Comparison of ENCODE assay signal across 8 cellular contexts in the genomic region with DNA sequence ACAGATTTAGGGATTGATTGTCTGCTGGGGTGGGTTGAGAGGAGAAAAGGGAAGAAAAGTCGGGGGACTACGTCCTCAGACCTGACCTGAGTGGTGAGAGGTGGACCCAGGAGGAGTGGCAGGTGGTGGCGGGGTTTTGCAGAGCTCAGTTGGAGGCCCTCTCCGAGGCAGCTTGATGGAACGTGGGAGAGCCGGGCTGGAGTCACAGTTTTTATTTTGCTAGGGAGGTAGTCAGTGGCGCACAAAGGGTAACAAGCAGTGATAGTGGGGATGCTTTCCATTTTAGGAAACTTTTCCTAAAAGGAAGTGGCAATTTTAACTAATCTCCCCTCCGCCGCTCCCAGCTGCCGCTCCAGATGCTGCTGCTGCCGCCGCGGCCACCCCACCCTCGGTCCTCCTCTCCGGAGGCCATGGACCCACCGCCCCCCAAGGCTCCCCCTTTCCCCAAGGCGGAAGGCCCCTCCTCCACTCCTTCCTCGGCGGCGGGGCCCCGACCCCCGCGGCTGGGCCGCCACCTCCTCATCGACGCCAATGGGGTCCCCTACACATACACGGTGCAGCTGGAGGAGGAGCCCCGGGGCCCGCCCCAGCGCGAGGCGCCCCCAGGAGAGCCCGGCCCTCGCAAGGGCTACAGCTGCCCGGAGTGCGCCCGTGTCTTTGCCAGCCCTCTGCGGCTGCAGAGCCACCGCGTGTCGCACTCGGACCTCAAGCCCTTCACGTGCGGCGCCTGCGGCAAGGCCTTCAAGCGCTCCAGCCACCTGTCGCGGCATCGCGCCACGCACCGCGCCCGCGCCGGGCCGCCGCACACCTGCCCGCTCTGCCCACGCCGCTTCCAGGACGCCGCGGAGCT. TPM values are rescaled to one million over a fixed set of nuclear protein-coding genes. Genes with fewer than 3 reads are reported as not detected.
DNase-seq lines count a peak whose midpoint lies in the region; ATAC-seq, FAIRE-seq and TF ChIP-seq lines count a peak whose summit lies in the region.

No MANE protein-coding gene starts in this region.

- CTCF ChIA-PET in activated CD4-positive, alpha-beta T cell treated with anti-CD3 and anti-CD28 coated beads for 36 hours (lab: Charles Lee) = interaction anchor here (1.2 to 1.9 kb wide), 4 partner anchors 9 to 15 kb away, joined by 3 to 16 read pairs (median 8); partner anchors contain the start of gene U2AF2
- CTCF ChIA-PET in OCI-LY7 (lab: Charles Lee; ENCODE audit: unreplicated experiment) = no interaction called here

- H3K4me3 Mint-ChIP-seq in activated CD4-positive, alpha-beta T cell treated with anti-CD3 and anti-CD28 coated beads for 36 hours = peak overlapping the region; percentile 93
- peak overlapping the region; percentile 95 for H3K4me3 Mint-ChIP-seq in memory B cell

- POLR2A ChIA-PET in activated CD4-positive, alpha-beta T cell treated with anti-CD3 and anti-CD28 coated beads for 36 hours (lab: Charles Lee) = interaction anchor here (0.5 to 1.7 kb wide), 4 partner anchors 9 to 303 kb away, joined by 3 to 5 read pairs (median 4); partner anchors contain the start of genes KMT5C and U2AF2
- POLR2A ChIA-PET in OCI-LY7 (lab: Charles Lee) = interaction anchor here (0.6 to 0.7 kb wide), 2 partner anchors 12 to 17 kb away, joined by 3 read pairs; no protein-coding TSS in a partner anchor

- TF ChIP-seq CTCF in OCI-LY7 (conservative IDR thresholded peaks at IDR 0.05; ENCODE audit: low read length) = no peak
- TF ChIP-seq CTCF in cardiac fibroblast (IDR thresholded peaks at IDR 0.05; ENCODE audit: low read depth, low read length) = no peak
- TF ChIP-seq CTCF in tibial artery (IDR thresholded peaks at IDR 0.05) = no peak
- no peak for TF ChIP-seq CTCF in D721Med (IDR thresholded peaks at IDR 0.05; ENCODE audit: insufficient read depth, missing control alignments)

- H3K27ac Mint-ChIP-seq in activated CD4-positive, alpha-beta T cell treated with anti-CD3 and anti-CD28 coated beads for 36 hours = peak overlapping the region; percentile 99
- H3K27ac Mint-ChIP-seq in memory B cell = peak overlapping the region; percentile 93

- H3K36me3 Mint-ChIP-seq in activated CD4-positive, alpha-beta T cell treated with anti-CD3 and anti-CD28 coated beads for 36 hours (ENCODE audit: low read depth) = peaks cover 55% of the 10 kb centered on the region
- H3K36me3 Mint-ChIP-seq in memory B cell = peaks cover 8% of the 10 kb centered on the region

- no TSS peak for BruUV-seq in OCI-LY7 (replicated peaks; lab: Mats Ljungman, UMichigan)

- peak; percentile 62 for DNase-seq in activated CD4-positive, alpha-beta T cell treated with anti-CD3 and anti-CD28 coated beads for 36 hours
- no peak for DNase-seq in activated CD4-positive, alpha-beta T cell treated with anti-CD3 and anti-CD28 coated beads, Interleukin-2, amount 50 U/mL, for 4 hours
- DNase-seq in OCI-LY7 (ENCODE audit: low spot score) (peak; percentile 63), cardiac fibroblast (ENCODE audit: low read depth in 2 of 2) (peak; percentile 29 to 36), memory B cell (ENCODE audit: low spot score in 2 of 2) (no peak), tibial artery (no peak), H4 (ENCODE audit: low spot score) (no peak), D721Med (ENCODE audit: insufficient read length, low spot score) (no peak)

- H3K9me2 ChIP-seq in OCI-LY7 (ENCODE audit: insufficient read depth, low read length) = no peaks in the 10 kb centered on the region

- H3K9me3 ChIP-seq in OCI-LY7 (ENCODE audit: low read length) (no peaks in the 10 kb centered on the region), tibial artery (no peaks in the 10 kb centered on the region)

- H3K4me1 ChIP-seq in OCI-LY7 (ENCODE audit: insufficient read depth, low read length, poor library complexity, severe bottlenecking) (peaks cover 62% of the 10 kb centered on the region), tibial artery (peaks cover 0 to 77% (median 56%) of the 10 kb centered on the region in 4 donors)

- H3K27me3 ChIP-seq in tibial artery = no peaks in the 10 kb centered on the region

- H3K4me1 Mint-ChIP-seq in activated CD4-positive, alpha-beta T cell treated with anti-CD3 and anti-CD28 coated beads for 36 hours = peaks cover 51% of the 10 kb centered on the region
- peaks cover 44% of the 10 kb centered on the region for H3K4me1 Mint-ChIP-seq in memory B cell

- H3K9me3 Mint-ChIP-seq in activated CD4-positive, alpha-beta T cell treated with anti-CD3 and anti-CD28 coated beads for 36 hours (ENCODE audit: low read depth) = no peaks in the 10 kb centered on the region
- H3K9me3 Mint-ChIP-seq in memory B cell = peaks cover 2% of the 10 kb centered on the region

- intact Hi-C loops in activated CD4-positive, alpha-beta T cell treated with anti-CD3 and anti-CD28 coated beads for 36 hours (cut with DNase I, micrococcal nuclease) = loop anchor here (1.0 to 5.0 kb wide), 13 partner anchors 7 to 1180 kb away; partner anchors contain the start of genes PPP6R1 (in 2 of the 2), EPN1 (in 1 of the 2), FIZ1 (in 1 of the 2) and KMT5C (in 1 of the 2)
- intact Hi-C loops in OCI-LY7 (cut with micrococcal nuclease; ENCODE audit: unreplicated experiment) (loop anchor here (1.0 to 5.0 kb wide), 2 partner anchors 43 to 500 kb away; partner anchors contain the start of genes FIZ1 and ZNF444), tibial artery (cut with DNase I; ENCODE audit: low total_unique reads) (no loop called here)

- H3K4me2 ChIP-seq in OCI-LY7 (ENCODE audit: low read length) = peak overlapping the region; percentile 89

- no peak for FAIRE-seq in D721Med (lab: Jason Lieb, UNC)

- peak overlapping the region; percentile 98 for H3K4me3 ChIP-seq in OCI-LY7 (ENCODE audit: low read depth, low read length, poor library complexity, severe bottlenecking)
- H3K4me3 ChIP-seq in cardiac fibroblast (replicated peaks in 1 of 2; ENCODE audit: low read depth in 2 of 2, low read length in 2 of 2) = peak overlapping the region; percentile 81 to 88
- H3K4me3 ChIP-seq in tibial artery = peak overlapping the region; percentile 86 to 92

- no peaks in the 10 kb centered on the region for H4K20me1 ChIP-seq in OCI-LY7 (ENCODE audit: insufficient read depth, low read length)

- no peaks in the 10 kb centered on the region for H3K27me3 Mint-ChIP-seq in activated CD4-positive, alpha-beta T cell treated with anti-CD3 and anti-CD28 coated beads for 36 hours
- no peaks in the 10 kb centered on the region for H3K27me3 Mint-ChIP-seq in memory B cell

- no peak overlapping the region; the same call in 1 of the 2 replicates for H2AFZ ChIP-seq in OCI-LY7 (ENCODE audit: low read length)

- no peak for ATAC-seq in activated CD4-positive, alpha-beta T cell treated with anti-CD3 and anti-CD28 coated beads for 36 hours
- no peak for ATAC-seq in memory B cell (ENCODE audit: low read depth)

- H3K27ac ChIP-seq in OCI-LY7 (ENCODE audit: low read depth, low read length, poor library complexity, severe bottlenecking) (peak overlapping the region; percentile 86), tibial artery (peak overlapping the region; percentile 92 to 95)

- H3K79me2 ChIP-seq in OCI-LY7 (ENCODE audit: insufficient read depth, low read depth, low read length) = peaks cover 53% of the 10 kb centered on the region

- H3K36me3 ChIP-seq in OCI-LY7 (ENCODE audit: insufficient read depth, low read length) (peaks cover 39% of the 10 kb centered on the region), tibial artery (peaks cover 0 to 21% (median 10%) of the 10 kb centered on the region in 3 donors)

RNA-seq across cellular contexts. Expression of gene ZNF581, which starts 1.1 kb away (rescaled TPM):
- 10 to 100 TPM; 18.9 to 26.9 TPM for total RNA-seq in activated CD4-positive, alpha-beta T cell treated with anti-CD3 and anti-CD28 coated beads for 36 hours
- total RNA-seq in OCI-LY7 (2014; rRNA removed; shearing (Covaris generic)) = 26.6 and 44.5 TPM in 2 replicates
- total RNA-seq in OCI-LY7 (2022) = 39.7 and 41.8 TPM in 2 replicates
- total RNA-seq in H4 (2014; rRNA removed; shearing (Covaris generic)) = 28.9 and 29.5 TPM in 2 replicates

RNA-seq across cellular contexts. Expression of gene ZNF580, which starts 1.6 kb away (rescaled TPM):
- 10 to 100 TPM; 24.2 to 35.6 TPM for total RNA-seq in activated CD4-positive, alpha-beta T cell treated with anti-CD3 and anti-CD28 coated beads for 36 hours
- 17.6 and 24.4 TPM in 2 replicates for total RNA-seq in OCI-LY7 (2014; rRNA removed; shearing (Covaris generic))
- 50.0 and 52.1 TPM in 2 replicates for total RNA-seq in OCI-LY7 (2022)
- total RNA-seq in H4 (2014; rRNA removed; shearing (Covaris generic)) = 9.6 and 19.2 TPM in 2 replicates

RNA-seq across cellular contexts. Expression of gene CCDC106, which starts 5.6 kb away (rescaled TPM):
- 1 to 10 TPM; 6.2 to 6.3 TPM for total RNA-seq in activated CD4-positive, alpha-beta T cell treated with anti-CD3 and anti-CD28 coated beads for 36 hours
- total RNA-seq in OCI-LY7 (2014; rRNA removed; shearing (Covaris generic)) = 29.4 and 30.1 TPM in 2 replicates
- total RNA-seq in OCI-LY7 (2022) = 29.0 and 30.9 TPM in 2 replicates
- 0.45 and 2.4 TPM in 2 replicates for total RNA-seq in H4 (2014; rRNA removed; shearing (Covaris generic))

RNA-seq across cellular contexts. Expression of gene U2AF2, which starts 12.5 kb away (rescaled TPM):
- total RNA-seq in activated CD4-positive, alpha-beta T cell treated with anti-CD3 and anti-CD28 coated beads for 36 hours = 100 to 1,000 TPM; 252 to 292 TPM
- 193 and 211 TPM in 2 replicates for total RNA-seq in OCI-LY7 (2014; rRNA removed; shearing (Covaris generic))
- 233 and 264 TPM in 2 replicates for total RNA-seq in OCI-LY7 (2022)
- total RNA-seq in H4 (2014; rRNA removed; shearing (Covaris generic)) = 95.5 and 121 TPM in 2 replicates

RNA-seq across cellular contexts. Expression of gene ZNF784, which starts 18.0 kb away (rescaled TPM):
- total RNA-seq in activated CD4-positive, alpha-beta T cell treated with anti-CD3 and anti-CD28 coated beads for 36 hours = 1 to 10 TPM; 3.2 to 4.3 TPM
- 3.4 and 6.6 TPM in 2 replicates for total RNA-seq in OCI-LY7 (2014; rRNA removed; shearing (Covaris generic))
- total RNA-seq in OCI-LY7 (2022) = 4.0 and 5.4 TPM in 2 replicates
- 5.2 and 7.2 TPM in 2 replicates for total RNA-seq in H4 (2014; rRNA removed; shearing (Covaris generic))

Comparison
In these comparisons a context has a peak if more than half of its experiments do, and no peak if none do; other contexts are left out.
1. DNase-seq: peak in activated CD4-positive, alpha-beta T cell treated with anti-CD3 and anti-CD28 coated beads for 36 hours (single experiment), OCI-LY7 (single experiment) and cardiac fibroblast (2 of 2); none in activated CD4-positive, alpha-beta T cell treated with anti-CD3 and anti-CD28 coated beads, Interleukin-2, amount 50 U/mL, for 4 hours (0 of 2), memory B cell (0 of 2), tibial artery (0 of 2), H4 (single experiment) and D721Med (single experiment).
2. Peak in every context shown above with its lines, with median percentiles within 50 percentile points of each other: H3K4me3 ChIP-seq.